In the genomic region with DNA sequence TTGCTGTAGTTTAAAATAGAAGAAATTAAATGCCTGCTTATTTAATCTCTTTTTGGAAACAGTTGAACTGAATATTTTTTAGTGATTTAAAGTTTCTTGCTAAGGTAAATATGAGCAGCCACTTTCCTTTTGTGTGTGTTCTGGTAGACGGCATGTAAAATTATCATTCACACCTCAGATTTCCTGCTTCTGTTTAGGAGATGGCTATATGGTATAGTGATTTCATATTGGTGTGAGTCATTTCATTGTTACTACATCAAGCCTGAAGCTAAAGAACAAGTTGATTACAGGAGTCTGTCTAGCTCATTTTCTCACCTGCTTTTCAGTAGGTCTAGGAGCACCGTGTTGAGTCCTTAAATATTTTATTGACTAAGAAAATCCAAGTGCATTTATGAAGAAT, we compare ENCODE assay signal across 9 cellular contexts. TPM values are rescaled to one million over a fixed set of nuclear protein-coding genes. Genes with fewer than 3 reads are reported as not detected.
A peak's percentile ranks its signal among the peaks of the same experiment; 100 is the strongest.
DNase-seq lines count a peak whose midpoint lies in the region; ATAC-seq and TF ChIP-seq lines count a peak whose summit lies in the region.
"Had no signal": no experiment of that assay in that cellular context is flagged by ENCODE, and none has a peak within 500 bp of the region (broad histone marks: within the 10 kb centered on the region; RNA-seq: fewer than 3 reads in every experiment).

No MANE protein-coding gene starts in this region.

- TF ChIP-seq CTCF in colonic mucosa (IDR thresholded peaks at IDR 0.05): no peak
- TF ChIP-seq CTCF in smooth muscle cell (IDR thresholded peaks at IDR 0.05; ENCODE audit: borderline replicate concordance, insufficient read depth, poor library complexity, severe bottlenecking): no peak
- TF ChIP-seq CTCF in uterus (IDR thresholded peaks at IDR 0.05): no peak

- DNase-seq in SIG-M5 treated with dmso at 0.1 percent for 504 hours (lab: John Stamatoyannopoulos, UW; ENCODE audit: unreplicated experiment) (peak; percentile 52), SIG-M5 (lab: John Stamatoyannopoulos, UW) (no peak), NCI-H226 (peak; percentile 73), colonic mucosa (no peak), smooth muscle cell (lab: John Stamatoyannopoulos, UW; ENCODE audit: unreplicated experiment) (no peak), uterus (no peak), NCI-H524 (lab: John Stamatoyannopoulos, UW) (no peak)

- 56% methylated on average over 2 of the region's 2 CpGs for WGBS in smooth muscle cell (ENCODE audit: low lambda C conversion rate)

- H3K9ac ChIP-seq in colonic mucosa (ENCODE audit: low read depth in 2 of 2, low read length in 2 of 2) (peak overlapping the region in 1 of 2 donors; percentile 4), smooth muscle cell (ENCODE audit: low read depth) (no peak overlapping the region)

- H3K79me2 ChIP-seq in smooth muscle cell (ENCODE audit: low read depth): peaks cover 72% of the 10 kb centered on the region

- H4K20me1 ChIP-seq in smooth muscle cell (ENCODE audit: low read depth): peaks cover 57% of the 10 kb centered on the region

- H3K36me3 ChIP-seq in colonic mucosa (no peaks in the 10 kb centered on the region), smooth muscle cell (ENCODE audit: low read depth) (no peaks in the 10 kb centered on the region), uterus (no peaks in the 10 kb centered on the region)
- H3K36me3 ChIP-seq: cardiac muscle cell had no signal

- ATAC-seq in GM18519 (IDR thresholded peaks at IDR 0.05; ENCODE audit: low FRiP score, unreplicated experiment): no peak

- peak overlapping the region; percentile 87 for H3K4me2 ChIP-seq in smooth muscle cell

- H3K9me3 ChIP-seq in colonic mucosa (no peaks in the 10 kb centered on the region), smooth muscle cell (replicated peaks; ENCODE audit: low read depth) (no peaks in the 10 kb centered on the region), uterus (no peaks in the 10 kb centered on the region)

- H3K27ac ChIP-seq in colonic mucosa: peak overlapping the region; percentile 43
- H3K27ac ChIP-seq in smooth muscle cell (ENCODE audit: low read depth): peak overlapping the region; percentile 33
- no peak overlapping the region for H3K27ac ChIP-seq in uterus
- H3K27ac ChIP-seq: cardiac muscle cell had no signal

- H3K4me3 ChIP-seq in colonic mucosa: no peak overlapping the region
- peak overlapping the region; percentile 98 for H3K4me3 ChIP-seq in smooth muscle cell
- H3K4me3 ChIP-seq in uterus: no peak overlapping the region
- H3K4me3 ChIP-seq: cardiac muscle cell had no signal

- H3K27me3 ChIP-seq in colonic mucosa: no peaks in the 10 kb centered on the region
- no peaks in the 10 kb centered on the region for H3K27me3 ChIP-seq in smooth muscle cell (ENCODE audit: low read depth)
- H3K27me3 ChIP-seq in uterus: no peaks in the 10 kb centered on the region
- H3K27me3 ChIP-seq: cardiac muscle cell had no signal

- no peak overlapping the region for H2AFZ ChIP-seq in smooth muscle cell (ENCODE audit: low read depth)

- H3K4me1 ChIP-seq in colonic mucosa (peaks cover 7% of the 10 kb centered on the region), smooth muscle cell (ENCODE audit: low read depth) (peaks cover 7% of the 10 kb centered on the region), uterus (peaks cover 0 to 4% of the 10 kb centered on the region in 2 donors)

- H3F3A ChIP-seq in smooth muscle cell (ENCODE audit: low read depth): peaks cover 19% of the 10 kb centered on the region

- intact Hi-C loops in colonic mucosa (cut with DNase I): loop anchor here (10.0 kb wide), 1 partner anchor 52 kb away; no protein-coding TSS in a partner anchor
- intact Hi-C loops in uterus (cut with DNase I; ENCODE audit: low total_unique reads): no loop called here

- TF ChIP-seq POLR2A in uterus (IDR thresholded peaks at IDR 0.05): no peak

RNA-seq across cellular contexts. Expression of gene LRCH3, which starts 2.2 kb away (rescaled TPM):
- 10 to 100 TPM; 33.5 to 34.9 TPM for total RNA-seq in colonic mucosa
- 31.7 and 49.2 TPM in 2 replicates for total RNA-seq in smooth muscle cell
- polyA plus RNA-seq in smooth muscle cell: 14.5 and 15.6 TPM in 2 replicates
- total RNA-seq in uterus: 100 to 1,000 TPM in 2 of 4 donors, 10 to 100 TPM in 2; 73.5 to 108 (median 100) TPM

RNA-seq across cellular contexts. Expression of gene FYTTD1, which starts 43.6 kb away (rescaled TPM):
- total RNA-seq in colonic mucosa (10 to 100 TPM; 27.1 to 37.7 TPM), smooth muscle cell (32.7 and 78.1 TPM in 2 replicates), uterus (100 to 1,000 TPM in 1 of 4 donors, 10 to 100 TPM in 3; 22.5 to 100 (median 45.5) TPM)
- polyA plus RNA-seq in smooth muscle cell: 33.2 and 40.7 TPM in 2 replicates

RNA-seq across cellular contexts. Expression of gene RUBCN, which starts 56.5 kb away (rescaled TPM):
- total RNA-seq in colonic mucosa (10 to 100 TPM; 16.8 to 18.7 TPM), smooth muscle cell (6.0 and 7.5 TPM in 2 replicates), uterus (10 to 100 TPM in 3 of 4 donors, 1 to 10 TPM in 1; 8.2 to 36.4 (median 13.9) TPM)
- polyA plus RNA-seq in smooth muscle cell: 8.3 and 10.5 TPM in 2 replicates

Comparison
In these comparisons a context has a peak if more than half of its experiments do, and no peak if none do; other contexts are left out.
1. DNase-seq: peak in SIG-M5 treated with dmso at 0.1 percent for 504 hours (single experiment) and NCI-H226 (single experiment); none in SIG-M5 (single experiment), colonic mucosa (single experiment), smooth muscle cell (single experiment), uterus (0 of 2) and NCI-H524 (0 of 2).
2. H3K27ac ChIP-seq: peak in colonic mucosa (single experiment) and smooth muscle cell (single experiment); none in uterus (0 of 2).